In the genomic region with DNA sequence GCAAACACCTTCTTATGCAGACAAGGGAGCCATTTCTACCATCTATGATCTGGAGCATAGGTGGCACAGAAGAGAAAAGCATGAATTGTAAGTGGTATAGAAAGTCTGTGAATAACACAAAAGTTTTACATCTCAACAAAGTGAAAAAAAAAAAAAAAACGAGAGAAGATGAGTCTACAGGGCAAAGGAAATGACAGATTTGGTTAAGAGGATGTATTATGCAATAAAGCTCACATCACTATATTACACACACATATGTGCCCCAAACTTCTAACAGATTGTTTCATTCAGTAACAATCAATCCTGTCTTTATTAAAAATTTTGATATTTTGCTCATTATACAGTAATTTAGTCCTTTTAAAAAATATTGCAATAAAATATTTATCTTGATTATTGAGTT, we compare ENCODE assay signal across 12 cellular contexts. TPM values are rescaled to one million over a fixed set of nuclear protein-coding genes. Genes with fewer than 3 reads are reported as not detected.
A peak's percentile ranks its signal among the peaks of the same experiment; 100 is the strongest.
DNase-seq lines count a peak whose midpoint lies in the region; ATAC-seq and TF ChIP-seq lines count a peak whose summit lies in the region.
"Had no signal": no experiment of that assay in that cellular context is flagged by ENCODE, and none has a peak within 500 bp of the region (broad histone marks: within the 10 kb centered on the region; RNA-seq: fewer than 3 reads in every experiment).

No MANE protein-coding gene starts in this region.

- TF ChIP-seq CTCF in GM10266 (IDR thresholded peaks at IDR 0.05; ENCODE audit: control insufficient read depth, insufficient read depth, low read depth, missing control alignments): no peak

- H3K4me1 Mint-ChIP-seq in activated T-cell treated with anti-CD3 and anti-CD28 coated beads, Interleukin-2, amount 50 U/mL, for 24 hours (ENCODE audit: low read depth): peaks cover 50% of the 10 kb centered on the region
- peaks cover 37% of the 10 kb centered on the region for H3K4me1 Mint-ChIP-seq in stimulated activated effector memory CD8-positive, alpha-beta T cell treated with anti-CD3 and anti-CD28 coated beads, Interleukin-12 subunit alpha, Interleukin-12 subunit beta, amount 100 ng/mL, for 72 hours

- peaks cover 33% of the 10 kb centered on the region for H3K36me3 Mint-ChIP-seq in activated T-cell treated with anti-CD3 and anti-CD28 coated beads, Interleukin-2, amount 50 U/mL, for 24 hours (ENCODE audit: low read depth)
- peaks cover 17% of the 10 kb centered on the region for H3K36me3 Mint-ChIP-seq in stimulated activated effector memory CD8-positive, alpha-beta T cell treated with anti-CD3 and anti-CD28 coated beads, Interleukin-12 subunit alpha, Interleukin-12 subunit beta, amount 100 ng/mL, for 72 hours

- no peak for DNase-seq in activated T-cell treated with anti-CD3 and anti-CD28 coated beads, Interleukin-2, amount 50 U/mL, for 24 hours
- DNase-seq in activated T-cell treated with anti-CD3 and anti-CD28 coated beads, Interleukin-2, amount 50 U/mL, for 48 hours: no peak
- DNase-seq in NCI-H69 (lab: John Stamatoyannopoulos, UW) (peak; percentile 24), dermis microvascular lymphatic vessel endothelial cell (ENCODE audit: low read depth in 2 of 2) (peak; percentile 17 to 30), GOT3 (lab: John Stamatoyannopoulos, UW) (no peak), activated gamma-delta T cell treated with Interleukin-2 at 50 U/mL for 16 hours (no peak), GM10266 (ENCODE audit: extremely low spot score) (no peak)
- DNase-seq in stimulated activated effector memory CD8-positive, alpha-beta T cell treated with anti-CD3 and anti-CD28 coated beads, Interleukin-12 subunit alpha, Interleukin-12 subunit beta, amount 100 ng/mL, for 72 hours (ENCODE audit: low spot score in 2 of 2): no peak
- DNase-seq: activated CD4-positive, alpha-beta T cell treated with anti-CD3 and anti-CD28 coated beads, Interleukin-2, amount 50 U/mL, for 4 hours; activated naive CD4-positive, alpha-beta T cell treated with Interleukin-2 at 50 U/mL for 16 hours; NCI-H2107; upper lobe of left lung had no signal

- no peaks in the 10 kb centered on the region for H3K9me3 Mint-ChIP-seq in activated T-cell treated with anti-CD3 and anti-CD28 coated beads, Interleukin-2, amount 50 U/mL, for 24 hours
- H3K9me3 Mint-ChIP-seq in stimulated activated effector memory CD8-positive, alpha-beta T cell treated with anti-CD3 and anti-CD28 coated beads, Interleukin-12 subunit alpha, Interleukin-12 subunit beta, amount 100 ng/mL, for 72 hours: peaks cover 2% of the 10 kb centered on the region

- peak overlapping the region; percentile 44 for H3K27ac Mint-ChIP-seq in activated T-cell treated with anti-CD3 and anti-CD28 coated beads, Interleukin-2, amount 50 U/mL, for 24 hours
- H3K27ac Mint-ChIP-seq in stimulated activated effector memory CD8-positive, alpha-beta T cell treated with anti-CD3 and anti-CD28 coated beads, Interleukin-12 subunit alpha, Interleukin-12 subunit beta, amount 100 ng/mL, for 72 hours: no peak overlapping the region

- H3K4me3 Mint-ChIP-seq in activated T-cell treated with anti-CD3 and anti-CD28 coated beads, Interleukin-2, amount 50 U/mL, for 24 hours: no peak overlapping the region
- H3K4me3 Mint-ChIP-seq in stimulated activated effector memory CD8-positive, alpha-beta T cell treated with anti-CD3 and anti-CD28 coated beads, Interleukin-12 subunit alpha, Interleukin-12 subunit beta, amount 100 ng/mL, for 72 hours: no peak overlapping the region

- no peaks in the 10 kb centered on the region for H3K27me3 Mint-ChIP-seq in activated T-cell treated with anti-CD3 and anti-CD28 coated beads, Interleukin-2, amount 50 U/mL, for 24 hours

- peak; percentile 82 for ATAC-seq in stimulated activated effector memory CD8-positive, alpha-beta T cell treated with anti-CD3 and anti-CD28 coated beads, Interleukin-12 subunit alpha, Interleukin-12 subunit beta, amount 100 ng/mL, for 72 hours

RNA-seq across cellular contexts. Expression of gene CERT1, which starts 49.8 kb away (rescaled TPM):
- 20.0 and 43.1 TPM in 2 replicates for total RNA-seq in dermis microvascular lymphatic vessel endothelial cell

RNA-seq across cellular contexts. Expression of gene POLK, which starts 50.0 kb away (rescaled TPM):
- 22.0 and 27.8 TPM in 2 replicates for total RNA-seq in dermis microvascular lymphatic vessel endothelial cell

Comparison
In these comparisons a context has a peak if more than half of its experiments do, and no peak if none do; other contexts are left out.
1. DNase-seq: peak in NCI-H69 (single experiment) and dermis microvascular lymphatic vessel endothelial cell (2 of 2); none in activated T-cell treated with anti-CD3 and anti-CD28 coated beads, Interleukin-2, amount 50 U/mL, for 24 hours (single experiment), activated T-cell treated with anti-CD3 and anti-CD28 coated beads, Interleukin-2, amount 50 U/mL, for 48 hours (0 of 2), stimulated activated effector memory CD8-positive, alpha-beta T cell treated with anti-CD3 and anti-CD28 coated beads, Interleukin-12 subunit alpha, Interleukin-12 subunit beta, amount 100 ng/mL, for 72 hours (0 of 2), GOT3 (single experiment), activated gamma-delta T cell treated with Interleukin-2 at 50 U/mL for 16 hours (single experiment) and GM10266 (single experiment).